In genomic region chr1:12231276-12231595, GRCh38 we compare ENCODE assay signal across 8 cellular contexts. TPM values are rescaled to one million over a fixed set of nuclear protein-coding genes. Genes with fewer than 3 reads are reported as not detected.
A peak's percentile ranks its signal among the peaks of the same experiment; 100 is the strongest.
DNase-seq lines count a peak whose midpoint lies in the region; ATAC-seq and TF ChIP-seq lines count a peak whose summit lies in the region.

No MANE protein-coding gene starts in this region.

- no peaks in the 10 kb centered on the region for H3K27me3 ChIP-seq in psoas muscle (ENCODE audit: insufficient read depth in 3 of 3, low read length in 2 of 3)

- no peaks in the 10 kb centered on the region for H3K9me3 ChIP-seq in psoas muscle

- H3K27ac ChIP-seq in VCaP (peak overlapping the region; percentile 87), psoas muscle (peak overlapping the region; percentile 96)

- peak overlapping the region; percentile 78; the same call in 1 of the 2 replicates for H3K4me3 ChIP-seq in GM08714 (ENCODE audit: low read length)
- H3K4me3 ChIP-seq in fibroblast of pulmonary artery (replicated peaks; ENCODE audit: low read depth, low read length) = peak overlapping the region; percentile 91
- H3K4me3 ChIP-seq in psoas muscle = peak overlapping the region; percentile 98

- 6% methylated on average over 4 of the region's 4 CpGs for whole genome bisulfite sequencing in psoas muscle, 3 donors

- intact Hi-C loops in psoas muscle (cut with DNase I) = no loop called here

- TF ChIP-seq CTCF in VCaP (conservative IDR thresholded peaks at IDR 0.05) (no peak), fibroblast of pulmonary artery (IDR thresholded peaks at IDR 0.05; ENCODE audit: low read length, missing control alignments) (no peak), psoas muscle (IDR thresholded peaks at IDR 0.05) (no peak)

- ATAC-seq in psoas muscle = no peak
- no peak for ATAC-seq in HG03565 (IDR thresholded peaks at IDR 0.05; ENCODE audit: unreplicated experiment)

- peaks cover 0 to 26% of the 10 kb centered on the region in 2 donors for H3K36me3 ChIP-seq in psoas muscle (ENCODE audit: insufficient read depth in 1 of 2, low read depth in 1 of 2)

- DNase-seq in fibroblast of pulmonary artery (ENCODE audit: low read depth) (peak; percentile 29), psoas muscle (no peak), DMS 273 treated with DMSO at 0.1 percent for 48 hours (lab: John Stamatoyannopoulos, UW) (no peak), mesenteric fat pad (ENCODE audit: low spot score) (no peak), retina (no peak)

- peaks cover 13% of the 10 kb centered on the region for H3K4me1 ChIP-seq in psoas muscle

RNA-seq across cellular contexts. Expression of gene VPS13D, which starts 1.4 kb away (rescaled TPM):
- total RNA-seq in psoas muscle (10 to 100 TPM; 32.3 to 69.1 (median 51.1) TPM), mesenteric fat pad (143 TPM)
- 10 to 100 TPM; 19.9 to 45.3 (median 25.3) TPM for polyA plus RNA-seq in psoas muscle
